In the genomic region with DNA sequence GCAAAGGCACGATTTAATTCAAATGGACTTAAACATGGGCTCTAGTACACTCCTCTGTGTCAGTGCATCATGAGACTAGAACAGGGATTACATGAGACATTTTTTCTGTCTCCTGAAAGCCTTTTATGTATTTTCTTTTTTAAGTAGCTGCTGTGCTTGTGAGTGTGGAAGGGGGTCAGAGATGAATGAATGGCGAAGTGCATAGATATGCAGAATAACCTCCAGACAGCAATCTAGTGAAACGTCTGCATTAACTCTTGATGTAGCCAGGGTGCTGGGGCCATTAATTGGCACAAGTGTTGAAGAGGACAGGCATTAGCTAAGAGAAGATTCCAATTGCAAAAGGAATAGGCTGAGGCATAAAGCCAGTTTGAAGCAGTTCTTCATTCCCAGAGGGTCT, we compare ENCODE assay signal across 25 cellular contexts.
"Had no signal": no experiment of that assay in that cellular context is flagged by ENCODE, and none has a peak within 500 bp of the region (broad histone marks: within the 10 kb centered on the region; RNA-seq: fewer than 3 reads in every experiment).

No MANE protein-coding gene starts in this region.

- H3K9me3 Mint-ChIP-seq: effector memory CD8-positive, alpha-beta T cell had no signal

- ATAC-seq: effector memory CD8-positive, alpha-beta T cell; esophagus mucosa; foreskin keratinocyte; gastrocnemius medialis; gastroesophageal sphincter; heart left ventricle; heart right ventricle had no signal

- H3K27ac Mint-ChIP-seq: effector memory CD8-positive, alpha-beta T cell; endodermal cell had no signal

- H3K36me3 ChIP-seq: colonic mucosa, esophagus muscularis mucosa, esophagus squamous epithelium, gastrocnemius medialis, gastroesophageal sphincter, heart left ventricle, heart right ventricle had no signal

- H3K79me2 ChIP-seq: hepatocyte had no signal

- H3K27me3 ChIP-seq: colonic mucosa, dorsolateral prefrontal cortex, esophagus muscularis mucosa had no signal

- H3K4me3 Mint-ChIP-seq: dendritic cell treated with granulocyte-macrophage colony-stimulating factor and Interleukin-4, amounts not matched to agents 40 ng/mL and 50 ng/mL, for 4 days; effector memory CD8-positive, alpha-beta T cell; endodermal cell had no signal

- H3K9me3 ChIP-seq: colonic mucosa, esophagus muscularis mucosa, esophagus squamous epithelium, gastrocnemius medialis had no signal

- DNase-seq: colonic mucosa; cortex of kidney; dermis blood vessel endothelial cell; dorsolateral prefrontal cortex; effector CD4-positive, alpha-beta T cell; effector CD8-positive, alpha-beta T cell; effector memory CD4-positive, alpha-beta T cell; effector memory CD8-positive, alpha-beta T cell; endodermal cell; erythroblast; esophagus squamous epithelium; foreskin fibroblast; foreskin keratinocyte; foreskin melanocyte; gastrocnemius medialis; glutamatergic neuron; heart left ventricle; heart right ventricle had no signal

- H3K27ac ChIP-seq: colonic mucosa, coronary artery, dorsolateral prefrontal cortex, epithelial cell of prostate, esophagus muscularis mucosa, esophagus squamous epithelium, foreskin keratinocyte, gastrocnemius medialis, gastroesophageal sphincter, heart left ventricle, heart right ventricle, hepatocyte had no signal

- H3K4me3 ChIP-seq: colonic mucosa, coronary artery, dorsolateral prefrontal cortex, esophagus muscularis mucosa, esophagus squamous epithelium, gastrocnemius medialis, gastroesophageal sphincter, heart left ventricle, heart right ventricle, hepatocyte had no signal

- H3K4me2 ChIP-seq: hepatocyte had no signal

- H2AFZ ChIP-seq: hepatocyte had no signal

- H3K4me1 ChIP-seq: colonic mucosa, esophagus muscularis mucosa, esophagus squamous epithelium, foreskin keratinocyte, gastrocnemius medialis, gastroesophageal sphincter had no signal
